8 cellular contexts compared by ENCODE assay signal in the genomic region with DNA sequence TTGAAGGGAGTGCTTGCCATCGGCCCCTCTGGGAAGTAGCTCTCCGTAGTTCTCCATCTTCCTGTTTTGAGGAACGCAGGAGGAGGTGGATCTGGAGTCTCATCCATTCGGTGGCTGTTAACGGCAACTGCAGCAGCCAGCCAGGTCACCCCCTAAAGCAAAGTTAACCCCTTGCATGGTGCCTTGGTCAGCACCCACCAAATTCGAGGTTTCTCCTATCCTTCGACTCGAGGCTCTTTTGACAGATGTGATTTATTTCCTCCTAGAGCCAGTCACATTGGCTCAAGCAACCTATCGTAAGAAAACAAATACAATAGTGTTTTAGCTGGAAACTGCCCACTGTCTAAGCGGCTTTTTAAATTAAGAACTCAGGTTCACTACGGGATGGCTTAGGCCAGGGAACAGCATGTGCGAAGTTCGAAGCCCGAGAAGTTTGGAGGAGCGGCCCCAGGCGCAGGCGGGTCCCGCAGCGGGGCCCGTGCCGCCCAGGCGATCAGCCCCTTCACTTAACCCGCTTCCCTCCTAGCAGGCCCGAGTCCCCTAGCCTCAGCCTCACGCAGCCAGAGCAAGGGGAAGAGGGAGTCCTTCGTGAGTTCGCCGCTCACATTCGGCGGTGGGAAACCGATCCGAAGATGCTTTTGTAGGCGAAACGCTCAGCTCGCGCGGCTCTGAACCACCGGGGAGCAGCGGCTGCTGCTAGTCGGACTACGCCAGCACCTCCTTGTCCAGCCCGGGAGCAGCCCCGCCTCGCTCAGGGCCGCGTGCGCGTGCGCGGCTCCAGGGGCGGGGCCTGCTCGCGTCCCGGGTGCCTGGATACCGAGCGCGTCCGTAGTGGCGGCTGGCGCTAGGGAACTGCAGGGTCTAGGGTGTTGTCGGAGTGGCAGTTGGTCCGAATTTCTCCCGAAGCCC. TPM values are rescaled to one million over a fixed set of nuclear protein-coding genes. Genes with fewer than 3 reads are reported as not detected.
DNase-seq lines count a peak whose midpoint lies in the region; ATAC-seq and TF ChIP-seq lines count a peak whose summit lies in the region.

A gene (plus strand): TSS at position 797 of the 909 bp plus-strand sequence. CDS start 289 bp downstream, outside the sequence.

- TF ChIP-seq POLR2A in right lobe of liver (IDR thresholded peaks at IDR 0.05) = peak; percentile 65

- no peaks in the 10 kb centered on the region for H3K27me3 ChIP-seq in right lobe of liver

- ATAC-seq in GM19351 (IDR thresholded peaks at IDR 0.05; ENCODE audit: unreplicated experiment) (peak; percentile 95), HG03460 (IDR thresholded peaks at IDR 0.05; ENCODE audit: unreplicated experiment) (peak; percentile 97), right lobe of liver (peak; percentile 99)

- H3K27ac ChIP-seq in right lobe of liver = peak within 1 kb of the TSS in 2 of 3 donors; percentile 37 to 70

- intact Hi-C loops in right lobe of liver (cut with DNase I) = no loop called here

- no peaks in the 10 kb centered on the region for H3K36me3 ChIP-seq in right lobe of liver

- peak in 13 of 14 donors; percentile 60 to 90 (median 80) for DNase-seq in C1 segment of cervical spinal cord (lab: John Stamatoyannopoulos, UW)
- DNase-seq in NCI-H69 (lab: John Stamatoyannopoulos, UW) = peak; percentile 96
- peak; percentile 79 to 83 for DNase-seq in activated CD4-positive, alpha-beta T cell treated with anti-CD3 and anti-CD28 coated beads, Interleukin-2, amount 50 U/mL, for 48 hours
- DNase-seq in dermis microvascular lymphatic vessel endothelial cell (ENCODE audit: low read depth in 2 of 2) = peak; percentile 55 to 88
- DNase-seq in right lobe of liver = peak; percentile 90 to 93 (median 91)
- DNase-seq in stimulated activated CD4-positive, alpha-beta T cell treated with anti-CD3 and anti-CD28 coated beads, Interleukin-4, amount 100 ng/mL, for 24 hours = peak; percentile 77

- TF ChIP-seq CTCF in right lobe of liver (IDR thresholded peaks at IDR 0.05) = no peak

- whole genome bisulfite sequencing in right lobe of liver (ENCODE audit: insufficient coverage, low coverage, low lambda C conversion rate, missing lambda C conversion rate) = 3% methylated on average over 24 of the region's 63 CpGs

- H3K4me1 ChIP-seq in right lobe of liver = peaks cover 0 to 11% (median 0%) of the 10 kb centered on the region in 4 donors

- no peaks in the 10 kb centered on the region for H3K9me3 ChIP-seq in right lobe of liver

- H3K4me3 ChIP-seq in right lobe of liver = peak within 1 kb of the TSS; percentile 40 to 63 (median 61)

RNA-seq across cellular contexts. Expression of the gene that starts here (rescaled TPM):
- total RNA-seq in dermis microvascular lymphatic vessel endothelial cell (1.6 and 2.2 TPM in 2 replicates), right lobe of liver (under 1 TPM in 4 of 6 experiments, not detected in 2; 0.24 to 0.83 (median 0.40) TPM)

Comparison
In these comparisons a context has a peak if more than half of its experiments do, and no peak if none do; other contexts are left out.
1. Peak in every context shown above with its lines: DNase-seq, ATAC-seq, H3K4me3 ChIP-seq and H3K27ac ChIP-seq.
2. Peak in DNase-seq, ATAC-seq, H3K4me3 ChIP-seq and H3K27ac ChIP-seq in right lobe of liver; RNA of the gene not detected or under 1 TPM.